10 cellular contexts compared by ENCODE assay signal in the genomic region with DNA sequence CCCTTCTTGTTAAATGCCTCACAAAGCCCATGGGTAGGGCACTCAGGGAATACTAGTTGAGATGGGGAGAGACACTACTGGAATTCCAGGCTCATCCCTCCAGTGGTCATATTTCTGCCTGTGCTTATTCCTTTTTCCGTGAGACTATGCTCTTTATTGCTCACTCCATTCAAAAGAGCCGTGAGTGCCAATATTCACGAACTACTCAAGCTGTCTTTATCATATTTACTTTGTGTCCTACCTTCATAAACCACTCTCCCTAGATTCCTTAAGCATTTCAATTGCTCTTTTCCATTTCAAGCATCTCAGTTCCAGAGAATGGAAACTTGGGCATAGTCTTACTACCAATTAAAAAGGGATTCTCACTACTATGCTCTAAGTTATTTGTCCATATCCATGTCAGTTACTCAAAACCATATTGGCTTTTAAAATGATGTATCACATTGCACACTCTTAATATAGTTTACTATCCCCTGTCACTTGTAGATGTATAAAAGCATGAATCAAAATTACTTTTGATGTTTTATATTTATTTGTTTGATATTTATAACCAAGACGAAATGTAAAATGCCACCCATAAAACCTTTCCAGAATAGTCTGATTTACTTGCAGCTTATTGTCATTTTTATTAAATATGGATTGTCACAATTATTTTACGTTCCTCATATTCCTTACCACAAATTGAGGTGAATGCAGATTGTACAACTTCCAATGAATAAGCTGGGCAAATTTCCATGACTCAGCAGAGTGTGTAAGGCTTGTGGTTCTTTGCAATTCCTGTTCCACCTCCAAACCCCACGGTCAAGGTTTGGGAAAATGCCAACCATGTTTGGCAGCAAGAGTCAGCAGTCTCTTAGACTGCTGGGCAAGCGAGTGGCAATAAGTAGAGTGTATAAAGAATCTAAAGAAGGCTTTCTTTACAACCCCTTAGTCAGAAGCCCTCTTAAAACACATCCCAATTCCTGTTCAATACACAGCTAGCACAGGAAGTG. TPM values are rescaled to one million over a fixed set of nuclear protein-coding genes. Genes with fewer than 3 reads are reported as not detected.
A peak's percentile ranks its signal among the peaks of the same experiment; 100 is the strongest.
DNase-seq lines count a peak whose midpoint lies in the region; ATAC-seq and TF ChIP-seq lines count a peak whose summit lies in the region.
"Had no signal": no experiment of that assay in that cellular context is flagged by ENCODE, and none has a peak within 500 bp of the region (broad histone marks: within the 10 kb centered on the region; RNA-seq: fewer than 3 reads in every experiment).

No MANE protein-coding gene starts in this region.

- peak; percentile 75 for DNase-seq in AG09309 (ENCODE audit: low read depth)
- peak; percentile 89 for DNase-seq in LHCN-M2 (ENCODE audit: low read depth)
- peak; percentile 59 for DNase-seq in left lobe of liver (ENCODE audit: low spot score)
- DNase-seq in activated CD4-positive, alpha-beta memory T cell treated with anti-CD3 and anti-CD28 coated beads for 36 hours = no peak
- no peak for DNase-seq in immature natural killer cell
- no peak for DNase-seq in SW 1271 (lab: John Stamatoyannopoulos, UW)
- DNase-seq: MV-4-11 had no signal

- no peak for TF ChIP-seq CTCF in AG09309 (IDR thresholded peaks at IDR 0.05; ENCODE audit: control insufficient read depth, insufficient read depth, low read depth, low read length, missing control alignments)
- TF ChIP-seq CTCF in brain (conservative IDR thresholded peaks at IDR 0.05) = no peak

- peak overlapping the region in 3 of 5 experiments; percentile 39 to 70 (median 41) for H3K27ac Mint-ChIP-seq in brain
- H3K27ac Mint-ChIP-seq in activated CD4-positive, alpha-beta memory T cell treated with anti-CD3 and anti-CD28 coated beads for 36 hours = no peak overlapping the region
- H3K27ac Mint-ChIP-seq in immature natural killer cell = no peak overlapping the region

- H3K4me3 Mint-ChIP-seq in brain (no peak overlapping the region), immature natural killer cell (no peak overlapping the region)
- H3K4me3 Mint-ChIP-seq in activated CD4-positive, alpha-beta memory T cell treated with anti-CD3 and anti-CD28 coated beads for 36 hours = no peak overlapping the region
- H3K4me3 Mint-ChIP-seq: central memory CD8-positive, alpha-beta T cell had no signal

- peak; percentile 79 for ATAC-seq in left lobe of liver
- no peak for ATAC-seq in GM21367 (IDR thresholded peaks at IDR 0.05; ENCODE audit: unreplicated experiment)

- peaks cover 30% of the 10 kb centered on the region for H3K4me1 Mint-ChIP-seq in brain
- H3K4me1 Mint-ChIP-seq in activated CD4-positive, alpha-beta memory T cell treated with anti-CD3 and anti-CD28 coated beads for 36 hours (ENCODE audit: low read depth) = peaks cover 11% of the 10 kb centered on the region
- no peaks in the 10 kb centered on the region for H3K4me1 Mint-ChIP-seq in immature natural killer cell

- CTCF ChIA-PET in activated CD4-positive, alpha-beta memory T cell treated with anti-CD3 and anti-CD28 coated beads for 36 hours (lab: Charles Lee) = no interaction called here

- peaks cover 3 to 17% (median 10%) of the 10 kb centered on the region in 5 experiments for H3K9me3 Mint-ChIP-seq in brain
- peaks cover 7% of the 10 kb centered on the region for H3K9me3 Mint-ChIP-seq in activated CD4-positive, alpha-beta memory T cell treated with anti-CD3 and anti-CD28 coated beads for 36 hours
- no peaks in the 10 kb centered on the region for H3K9me3 Mint-ChIP-seq in immature natural killer cell
- H3K9me3 Mint-ChIP-seq: central memory CD8-positive, alpha-beta T cell had no signal

- H3K27me3 Mint-ChIP-seq in brain (peaks cover 6% of the 10 kb centered on the region), immature natural killer cell (ENCODE audit: low read depth in 3 of 3) (peaks cover 0 to 10% (median 2%) of the 10 kb centered on the region in 3 donors)
- no peaks in the 10 kb centered on the region for H3K27me3 Mint-ChIP-seq in activated CD4-positive, alpha-beta memory T cell treated with anti-CD3 and anti-CD28 coated beads for 36 hours
- H3K27me3 Mint-ChIP-seq: central memory CD8-positive, alpha-beta T cell had no signal

- no peak overlapping the region for H3K4me3 ChIP-seq in AG09309 (ENCODE audit: control insufficient read depth, low read depth, low read length)

- POLR2A ChIA-PET in activated CD4-positive, alpha-beta memory T cell treated with anti-CD3 and anti-CD28 coated beads for 36 hours (lab: Charles Lee) = no interaction called here

- H3K36me3 Mint-ChIP-seq in brain (peaks cover 18% of the 10 kb centered on the region), immature natural killer cell (peaks cover 0 to 4% (median 0%) of the 10 kb centered on the region in 3 donors)
- H3K36me3 Mint-ChIP-seq in activated CD4-positive, alpha-beta memory T cell treated with anti-CD3 and anti-CD28 coated beads for 36 hours = peaks cover 7% of the 10 kb centered on the region

- intact Hi-C loops in activated CD4-positive, alpha-beta memory T cell treated with anti-CD3 and anti-CD28 coated beads for 36 hours (cut with micrococcal nuclease) = no loop called here

RNA-seq across cellular contexts. Expression of a gene that starts 24.4 kb away (rescaled TPM):
- total RNA-seq in LHCN-M2 (2014; rRNA removed) = 14.5 and 15.1 TPM in 2 replicates
- polyA plus RNA-seq in LHCN-M2 (2012) = 3.7 TPM
- 11.2 TPM for polyA plus RNA-seq in brain (ENCODE audit: insufficient read depth, low read depth, low replicate concordance)
- 7.1 TPM for total RNA-seq in left lobe of liver
- 10 to 100 TPM; 12.3 to 13.3 TPM for total RNA-seq in activated CD4-positive, alpha-beta memory T cell treated with anti-CD3 and anti-CD28 coated beads for 36 hours
- 10 to 100 TPM; 14.8 to 26.0 (median 22.2) TPM for polyA plus RNA-seq in immature natural killer cell

Comparison
In these comparisons a context has a peak if more than half of its experiments do, and no peak if none do; other contexts are left out.
1. DNase-seq: peak in AG09309 (single experiment), LHCN-M2 (single experiment) and left lobe of liver (single experiment); none in activated CD4-positive, alpha-beta memory T cell treated with anti-CD3 and anti-CD28 coated beads for 36 hours (single experiment), immature natural killer cell (0 of 3) and SW 1271 (0 of 2).
2. H3K27ac Mint-ChIP-seq: peak in brain (3 of 5); none in activated CD4-positive, alpha-beta memory T cell treated with anti-CD3 and anti-CD28 coated beads for 36 hours (single experiment) and immature natural killer cell (0 of 6).